Comparison of ENCODE assay signal across 2 cellular contexts in the genomic region with DNA sequence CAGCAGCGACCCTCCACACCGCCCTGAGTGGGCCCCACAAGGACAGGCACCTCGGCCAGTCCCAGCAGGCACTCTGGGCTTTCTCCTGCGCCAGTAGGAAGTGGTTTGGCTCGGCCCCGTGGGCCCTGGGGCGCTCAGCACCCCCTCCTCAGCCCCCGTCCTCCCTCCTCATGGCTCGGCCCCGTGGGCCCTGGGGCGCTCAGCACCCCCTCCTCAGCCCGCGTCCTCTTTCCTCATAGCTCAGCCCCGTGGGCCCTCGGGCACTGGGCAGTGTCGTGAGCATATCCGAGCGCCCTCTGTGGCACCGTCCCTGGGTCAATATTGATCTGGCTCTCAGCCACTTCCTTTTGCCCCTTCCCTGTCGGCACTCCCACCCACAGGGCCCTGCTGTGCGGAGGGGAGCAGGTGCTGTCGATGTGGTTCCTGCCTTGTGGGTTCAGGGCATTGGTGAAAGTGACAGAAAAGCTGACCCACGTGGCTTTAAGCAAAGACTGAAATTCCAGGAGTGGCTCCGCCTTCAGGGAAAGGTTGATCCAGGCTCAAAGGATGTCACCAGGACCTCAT.
TF ChIP-seq lines count a peak whose summit lies in the region.

No MANE protein-coding gene starts in this region.

TF ChIP-seq in SK-N-SH, 30 proteins besides CTCF, POLR2A, EP300 and RAD21 (continued from another document):
- TF ChIP-seq, protein P1, sequence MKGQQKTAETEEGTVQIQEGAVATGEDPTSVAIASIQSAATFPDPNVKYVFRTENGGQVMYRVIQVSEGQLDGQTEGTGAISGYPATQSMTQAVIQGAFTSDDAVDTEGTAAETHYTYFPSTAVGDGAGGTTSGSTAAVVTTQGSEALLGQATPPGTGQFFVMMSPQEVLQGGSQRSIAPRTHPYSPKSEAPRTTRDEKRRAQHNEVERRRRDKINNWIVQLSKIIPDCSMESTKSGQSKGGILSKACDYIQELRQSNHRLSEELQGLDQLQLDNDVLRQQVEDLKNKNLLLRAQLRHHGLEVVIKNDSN (IDR thresholded peaks at IDR 0.05; ENCODE audit: borderline replicate concordance, low read depth), result no peak
- TF ChIP-seq RFX5 (IDR thresholded peaks at IDR 0.05; ENCODE audit: low read length), result no peak
- TF ChIP-seq SIN3A (IDR thresholded peaks at IDR 0.05; ENCODE audit: borderline replicate concordance, low read depth, low read length), result no peak
- TF ChIP-seq FOXJ3 (CRISPR knock-in tag; IDR thresholded peaks at IDR 0.05), result no peak
- no peak for TF ChIP-seq TCF12 (IDR thresholded peaks at IDR 0.05)
- no peak for TF ChIP-seq EZH2phosphoT487 (IDR thresholded peaks at IDR 0.05; ENCODE audit: borderline replicate concordance, low read depth)
- TF ChIP-seq, protein P2, sequence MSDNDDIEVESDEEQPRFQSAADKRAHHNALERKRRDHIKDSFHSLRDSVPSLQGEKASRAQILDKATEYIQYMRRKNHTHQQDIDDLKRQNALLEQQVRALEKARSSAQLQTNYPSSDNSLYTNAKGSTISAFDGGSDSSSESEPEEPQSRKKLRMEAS (IDR thresholded peaks at IDR 0.05; ENCODE audit: low read depth), result no peak
- no peak for TF ChIP-seq TEAD4 (IDR thresholded peaks at IDR 0.05; ENCODE audit: borderline replicate concordance, insufficient read depth)
- no peak for TF ChIP-seq POLR2AphosphoS5 (IDR thresholded peaks at IDR 0.05; ENCODE audit: low read depth, low read length)
- TF ChIP-seq TAF1 (IDR thresholded peaks at IDR 0.05; ENCODE audit: borderline replicate concordance, low read depth, low read length), result no peak
- no peak for TF ChIP-seq RXRA (IDR thresholded peaks at IDR 0.05; ENCODE audit: borderline replicate concordance, low read depth)
- TF ChIP-seq, protein P3, sequence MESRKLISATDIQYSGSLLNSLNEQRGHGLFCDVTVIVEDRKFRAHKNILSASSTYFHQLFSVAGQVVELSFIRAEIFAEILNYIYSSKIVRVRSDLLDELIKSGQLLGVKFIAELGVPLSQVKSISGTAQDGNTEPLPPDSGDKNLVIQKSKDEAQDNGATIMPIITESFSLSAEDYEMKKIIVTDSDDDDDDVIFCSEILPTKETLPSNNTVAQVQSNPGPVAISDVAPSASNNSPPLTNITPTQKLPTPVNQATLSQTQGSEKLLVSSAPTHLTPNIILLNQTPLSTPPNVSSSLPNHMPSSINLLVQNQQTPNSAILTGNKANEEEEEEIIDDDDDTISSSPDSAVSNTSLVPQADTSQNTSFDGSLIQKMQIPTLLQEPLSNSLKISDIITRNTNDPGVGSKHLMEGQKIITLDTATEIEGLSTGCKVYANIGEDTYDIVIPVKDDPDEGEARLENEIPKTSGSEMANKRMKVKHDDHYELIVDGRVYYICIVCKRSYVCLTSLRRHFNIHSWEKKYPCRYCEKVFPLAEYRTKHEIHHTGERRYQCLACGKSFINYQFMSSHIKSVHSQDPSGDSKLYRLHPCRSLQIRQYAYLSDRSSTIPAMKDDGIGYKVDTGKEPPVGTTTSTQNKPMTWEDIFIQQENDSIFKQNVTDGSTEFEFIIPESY (IDR thresholded peaks at IDR 0.05; ENCODE audit: borderline replicate concordance, low read depth), result no peak
- no peak for TF ChIP-seq FOXM1 (IDR thresholded peaks at IDR 0.05; ENCODE audit: low read depth)
- TF ChIP-seq GABPA (IDR thresholded peaks at IDR 0.05; ENCODE audit: low read depth), result no peak
- TF ChIP-seq NRF1 (IDR thresholded peaks at IDR 0.05; ENCODE audit: low read depth, low read length), result no peak

TF ChIP-seq in SK-N-SH treated with all-trans-retinoic acid at 6 μM for 48 hours, 23 proteins besides CTCF, POLR2A, EP300 and RAD21 (continued from another document):
- TF ChIP-seq, protein P4, sequence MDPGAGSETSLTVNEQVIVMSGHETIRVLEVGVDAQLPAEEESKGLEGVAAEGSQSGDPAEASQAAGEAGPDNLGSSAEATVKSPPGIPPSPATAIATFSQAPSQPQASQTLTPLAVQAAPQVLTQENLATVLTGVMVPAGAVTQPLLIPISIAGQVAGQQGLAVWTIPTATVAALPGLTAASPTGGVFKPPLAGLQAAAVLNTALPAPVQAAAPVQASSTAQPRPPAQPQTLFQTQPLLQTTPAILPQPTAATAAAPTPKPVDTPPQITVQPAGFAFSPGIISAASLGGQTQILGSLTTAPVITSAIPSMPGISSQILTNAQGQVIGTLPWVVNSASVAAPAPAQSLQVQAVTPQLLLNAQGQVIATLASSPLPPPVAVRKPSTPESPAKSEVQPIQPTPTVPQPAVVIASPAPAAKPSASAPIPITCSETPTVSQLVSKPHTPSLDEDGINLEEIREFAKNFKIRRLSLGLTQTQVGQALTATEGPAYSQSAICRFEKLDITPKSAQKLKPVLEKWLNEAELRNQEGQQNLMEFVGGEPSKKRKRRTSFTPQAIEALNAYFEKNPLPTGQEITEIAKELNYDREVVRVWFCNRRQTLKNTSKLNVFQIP (CRISPR knock-in tag; IDR thresholded peaks at IDR 0.05; ENCODE audit: borderline replicate concordance, low read depth), result no peak
- TF ChIP-seq ZFP30 (CRISPR knock-in tag; IDR thresholded peaks at IDR 0.05) (no peak), ZC3H10 (CRISPR knock-in tag; IDR thresholded peaks at IDR 0.05) (no peak), ZNF8 (CRISPR knock-in tag; IDR thresholded peaks at IDR 0.05) (no peak), ZFP3 (CRISPR knock-in tag; IDR thresholded peaks at IDR 0.05) (no peak), PPARA (CRISPR knock-in tag; IDR thresholded peaks at IDR 0.05; ENCODE audit: borderline replicate concordance) (no peak), SNAI2 (CRISPR knock-in tag; IDR thresholded peaks at IDR 0.05) (no peak), ZNF565 (CRISPR knock-in tag; conservative IDR thresholded peaks at IDR 0.05; ENCODE audit: low read depth) (no peak), GLIS3 (CRISPR knock-in tag; IDR thresholded peaks at IDR 0.05) (no peak), OSR1 (CRISPR knock-in tag; IDR thresholded peaks at IDR 0.05) (no peak), ISL1 (CRISPR knock-in tag; IDR thresholded peaks at IDR 0.05) (no peak), TCF4 (CRISPR knock-in tag; IDR thresholded peaks at IDR 0.05; ENCODE audit: borderline replicate concordance) (no peak), BACH2 (CRISPR knock-in tag; IDR thresholded peaks at IDR 0.05; ENCODE audit: borderline replicate concordance) (no peak), TOX (CRISPR knock-in tag; IDR thresholded peaks at IDR 0.05; ENCODE audit: borderline replicate concordance) (no peak), ARNTL (CRISPR knock-in tag; IDR thresholded peaks at IDR 0.05; ENCODE audit: borderline replicate concordance, low read depth) (no peak), CSDC2 (CRISPR knock-in tag; IDR thresholded peaks at IDR 0.05) (no peak)
- TF ChIP-seq, protein P5, sequence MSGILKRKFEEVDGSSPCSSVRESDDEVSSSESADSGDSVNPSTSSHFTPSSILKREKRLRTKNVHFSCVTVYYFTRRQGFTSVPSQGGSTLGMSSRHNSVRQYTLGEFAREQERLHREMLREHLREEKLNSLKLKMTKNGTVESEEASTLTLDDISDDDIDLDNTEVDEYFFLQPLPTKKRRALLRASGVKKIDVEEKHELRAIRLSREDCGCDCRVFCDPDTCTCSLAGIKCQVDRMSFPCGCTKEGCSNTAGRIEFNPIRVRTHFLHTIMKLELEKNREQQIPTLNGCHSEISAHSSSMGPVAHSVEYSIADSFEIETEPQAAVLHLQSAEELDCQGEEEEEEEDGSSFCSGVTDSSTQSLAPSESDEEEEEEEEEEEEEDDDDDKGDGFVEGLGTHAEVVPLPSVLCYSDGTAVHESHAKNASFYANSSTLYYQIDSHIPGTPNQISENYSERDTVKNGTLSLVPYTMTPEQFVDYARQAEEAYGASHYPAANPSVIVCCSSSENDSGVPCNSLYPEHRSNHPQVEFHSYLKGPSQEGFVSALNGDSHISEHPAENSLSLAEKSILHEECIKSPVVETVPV (CRISPR knock-in tag; IDR thresholded peaks at IDR 0.05), result no peak
- TF ChIP-seq, protein P6, sequence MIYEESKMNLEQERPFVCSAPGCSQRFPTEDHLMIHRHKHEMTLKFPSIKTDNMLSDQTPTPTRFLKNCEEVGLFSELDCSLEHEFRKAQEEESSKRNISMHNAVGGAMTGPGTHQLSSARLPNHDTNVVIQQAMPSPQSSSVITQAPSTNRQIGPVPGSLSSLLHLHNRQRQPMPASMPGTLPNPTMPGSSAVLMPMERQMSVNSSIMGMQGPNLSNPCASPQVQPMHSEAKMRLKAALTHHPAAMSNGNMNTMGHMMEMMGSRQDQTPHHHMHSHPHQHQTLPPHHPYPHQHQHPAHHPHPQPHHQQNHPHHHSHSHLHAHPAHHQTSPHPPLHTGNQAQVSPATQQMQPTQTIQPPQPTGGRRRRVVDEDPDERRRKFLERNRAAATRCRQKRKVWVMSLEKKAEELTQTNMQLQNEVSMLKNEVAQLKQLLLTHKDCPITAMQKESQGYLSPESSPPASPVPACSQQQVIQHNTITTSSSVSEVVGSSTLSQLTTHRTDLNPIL (CRISPR knock-in tag; IDR thresholded peaks at IDR 0.05; ENCODE audit: low read depth), result no peak
